ENCODE assay signal across 1 cellular context in the genomic region with DNA sequence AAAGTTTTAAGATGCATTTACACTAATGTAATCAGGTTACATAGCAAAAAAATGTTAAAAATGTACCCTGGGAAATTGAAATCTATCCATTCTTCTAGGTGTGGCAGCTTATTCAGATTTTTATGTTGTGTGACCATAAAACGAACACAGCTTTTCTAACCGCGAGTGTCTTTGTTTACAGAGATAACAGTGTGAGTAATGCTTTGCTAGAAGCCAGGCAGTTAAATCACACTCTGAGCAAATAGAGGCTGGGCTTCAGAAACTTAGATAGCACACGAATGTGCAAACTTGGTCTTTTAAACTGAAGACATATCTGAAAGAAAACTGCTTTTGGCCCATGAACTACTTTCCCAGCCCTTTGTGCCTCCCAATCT.
TF ChIP-seq lines count a peak whose summit lies in the region.

No MANE protein-coding gene starts in this region.

TF ChIP-seq in GM12878, 131 proteins besides CTCF, POLR2A, EP300 and RAD21 (continued from another document):
- TF ChIP-seq, protein P1, sequence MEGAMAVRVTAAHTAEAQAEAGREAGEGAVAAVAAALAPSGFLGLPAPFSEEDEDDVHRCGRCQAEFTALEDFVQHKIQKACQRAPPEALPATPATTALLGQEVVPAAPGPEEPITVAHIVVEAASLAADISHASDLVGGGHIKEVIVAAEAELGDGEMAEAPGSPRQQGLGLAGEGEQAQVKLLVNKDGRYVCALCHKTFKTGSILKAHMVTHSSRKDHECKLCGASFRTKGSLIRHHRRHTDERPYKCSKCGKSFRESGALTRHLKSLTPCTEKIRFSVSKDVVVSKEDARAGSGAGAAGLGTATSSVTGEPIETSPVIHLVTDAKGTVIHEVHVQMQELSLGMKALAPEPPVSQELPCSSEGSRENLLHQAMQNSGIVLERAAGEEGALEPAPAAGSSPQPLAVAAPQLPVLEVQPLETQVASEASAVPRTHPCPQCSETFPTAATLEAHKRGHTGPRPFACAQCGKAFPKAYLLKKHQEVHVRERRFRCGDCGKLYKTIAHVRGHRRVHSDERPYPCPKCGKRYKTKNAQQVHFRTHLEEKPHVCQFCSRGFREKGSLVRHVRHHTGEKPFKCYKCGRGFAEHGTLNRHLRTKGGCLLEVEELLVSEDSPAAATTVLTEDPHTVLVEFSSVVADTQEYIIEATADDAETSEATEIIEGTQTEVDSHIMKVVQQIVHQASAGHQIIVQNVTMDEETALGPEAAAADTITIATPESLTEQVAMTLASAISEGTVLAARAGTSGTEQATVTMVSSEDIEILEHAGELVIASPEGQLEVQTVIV (IDR thresholded peaks at IDR 0.05; ENCODE audit: borderline replicate concordance, partially characterized antibody): no peak
- TF ChIP-seq FOS (IDR thresholded peaks at IDR 0.05; ENCODE audit: borderline replicate concordance, extremely low read depth, insufficient read length): no peak
- no peak for TF ChIP-seq ZBTB40 (IDR thresholded peaks at IDR 0.05; ENCODE audit: borderline replicate concordance)
- TF ChIP-seq ETV6 (conservative IDR thresholded peaks at IDR 0.05 in 1 of 2, IDR thresholded peaks at IDR 0.05 in 1 of 2; ENCODE audit: borderline replicate concordance in 1 of 2, low read depth in 1 of 2): no peak
- no peak for TF ChIP-seq PAX8 (IDR thresholded peaks at IDR 0.05)
- TF ChIP-seq, protein P2, sequence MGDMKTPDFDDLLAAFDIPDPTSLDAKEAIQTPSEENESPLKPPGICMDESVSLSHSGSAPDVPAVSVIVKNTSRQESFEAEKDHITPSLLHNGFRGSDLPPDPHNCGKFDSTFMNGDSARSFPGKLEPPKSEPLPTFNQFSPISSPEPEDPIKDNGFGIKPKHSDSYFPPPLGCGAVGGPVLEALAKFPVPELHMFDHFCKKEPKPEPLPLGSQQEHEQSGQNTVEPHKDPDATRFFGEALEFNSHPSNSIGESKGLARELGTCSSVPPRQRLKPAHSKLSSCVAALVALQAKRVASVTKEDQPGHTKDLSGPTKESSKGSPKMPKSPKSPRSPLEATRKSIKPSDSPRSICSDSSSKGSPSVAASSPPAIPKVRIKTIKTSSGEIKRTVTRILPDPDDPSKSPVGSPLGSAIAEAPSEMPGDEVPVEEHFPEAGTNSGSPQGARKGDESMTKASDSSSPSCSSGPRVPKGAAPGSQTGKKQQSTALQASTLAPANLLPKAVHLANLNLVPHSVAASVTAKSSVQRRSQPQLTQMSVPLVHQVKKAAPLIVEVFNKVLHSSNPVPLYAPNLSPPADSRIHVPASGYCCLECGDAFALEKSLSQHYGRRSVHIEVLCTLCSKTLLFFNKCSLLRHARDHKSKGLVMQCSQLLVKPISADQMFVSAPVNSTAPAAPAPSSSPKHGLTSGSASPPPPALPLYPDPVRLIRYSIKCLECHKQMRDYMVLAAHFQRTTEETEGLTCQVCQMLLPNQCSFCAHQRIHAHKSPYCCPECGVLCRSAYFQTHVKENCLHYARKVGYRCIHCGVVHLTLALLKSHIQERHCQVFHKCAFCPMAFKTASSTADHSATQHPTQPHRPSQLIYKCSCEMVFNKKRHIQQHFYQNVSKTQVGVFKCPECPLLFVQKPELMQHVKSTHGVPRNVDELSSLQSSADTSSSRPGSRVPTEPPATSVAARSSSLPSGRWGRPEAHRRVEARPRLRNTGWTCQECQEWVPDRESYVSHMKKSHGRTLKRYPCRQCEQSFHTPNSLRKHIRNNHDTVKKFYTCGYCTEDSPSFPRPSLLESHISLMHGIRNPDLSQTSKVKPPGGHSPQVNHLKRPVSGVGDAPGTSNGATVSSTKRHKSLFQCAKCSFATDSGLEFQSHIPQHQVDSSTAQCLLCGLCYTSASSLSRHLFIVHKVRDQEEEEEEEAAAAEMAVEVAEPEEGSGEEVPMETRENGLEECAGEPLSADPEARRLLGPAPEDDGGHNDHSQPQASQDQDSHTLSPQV (IDR thresholded peaks at IDR 0.05): 0 out of 2 replicates have a peak, but pooled peaks have one; percentile 22
- no peak for TF ChIP-seq HCFC1 (IDR thresholded peaks at IDR 0.05; ENCODE audit: low read length)
- TF ChIP-seq MTA2 (IDR thresholded peaks at IDR 0.05; ENCODE audit: low read depth): no peak
- peak; percentile 15; the same call in 1 of the 2 replicates for TF ChIP-seq TBL1XR1 (IDR thresholded peaks at IDR 0.05; ENCODE audit: low read depth, low read length)
- no peak for TF ChIP-seq SMAD5 (IDR thresholded peaks at IDR 0.05; ENCODE audit: low read depth)
- TF ChIP-seq, protein P3, sequence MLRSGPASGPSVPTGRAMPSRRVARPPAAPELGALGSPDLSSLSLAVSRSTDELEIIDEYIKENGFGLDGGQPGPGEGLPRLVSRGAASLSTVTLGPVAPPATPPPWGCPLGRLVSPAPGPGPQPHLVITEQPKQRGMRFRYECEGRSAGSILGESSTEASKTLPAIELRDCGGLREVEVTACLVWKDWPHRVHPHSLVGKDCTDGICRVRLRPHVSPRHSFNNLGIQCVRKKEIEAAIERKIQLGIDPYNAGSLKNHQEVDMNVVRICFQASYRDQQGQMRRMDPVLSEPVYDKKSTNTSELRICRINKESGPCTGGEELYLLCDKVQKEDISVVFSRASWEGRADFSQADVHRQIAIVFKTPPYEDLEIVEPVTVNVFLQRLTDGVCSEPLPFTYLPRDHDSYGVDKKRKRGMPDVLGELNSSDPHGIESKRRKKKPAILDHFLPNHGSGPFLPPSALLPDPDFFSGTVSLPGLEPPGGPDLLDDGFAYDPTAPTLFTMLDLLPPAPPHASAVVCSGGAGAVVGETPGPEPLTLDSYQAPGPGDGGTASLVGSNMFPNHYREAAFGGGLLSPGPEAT (IDR thresholded peaks at IDR 0.05; ENCODE audit: low read depth): no peak
